Comparison of ENCODE assay signal across 19 cellular contexts in genomic region chr1:1043411-1043810, GRCh38. TPM values are rescaled to one million over a fixed set of nuclear protein-coding genes. Genes with fewer than 3 reads are reported as not detected.
DNase-seq lines count a peak whose midpoint lies in the region; ATAC-seq and TF ChIP-seq lines count a peak whose summit lies in the region.
"Had no signal": no experiment of that assay in that cellular context is flagged by ENCODE, and none has a peak within 500 bp of the region (broad histone marks: within the 10 kb centered on the region; RNA-seq: fewer than 3 reads in every experiment).

No MANE protein-coding gene starts in this region.

- no peak for TF ChIP-seq CTCF in glutamatergic neuron (IDR thresholded peaks at IDR 0.05; ENCODE audit: partially characterized antibody, unreplicated experiment)

- peaks cover 15% of the 10 kb centered on the region for H3K4me1 Mint-ChIP-seq in activated naive CD4-positive, alpha-beta T cell treated with anti-CD3 and anti-CD28 coated beads, Interleukin-2, amount 50 U/mL, for 24 hours
- H3K4me1 Mint-ChIP-seq in activated T-helper 17 cell treated with anti-CD3 and anti-CD28 coated beads, Interleukin-2, amount 50 U/mL, for 72 hours = peaks cover 11% of the 10 kb centered on the region
- peaks cover 9% of the 10 kb centered on the region for H3K4me1 Mint-ChIP-seq in glutamatergic neuron (ENCODE audit: low read depth, unreplicated experiment)
- H3K4me1 Mint-ChIP-seq in activated T-cell treated with anti-CD3 and anti-CD28 coated beads, Interleukin-2, amount 50 U/mL, for 4 hours (ENCODE audit: low read depth) = peaks cover 16% of the 10 kb centered on the region

- no peak overlapping the region for H3K4me3 Mint-ChIP-seq in activated naive CD4-positive, alpha-beta T cell treated with anti-CD3 and anti-CD28 coated beads, Interleukin-2, amount 50 U/mL, for 24 hours
- H3K4me3 Mint-ChIP-seq in activated T-helper 17 cell treated with anti-CD3 and anti-CD28 coated beads, Interleukin-2, amount 50 U/mL, for 72 hours = peak overlapping the region; percentile 30
- H3K4me3 Mint-ChIP-seq in glutamatergic neuron (ENCODE audit: unreplicated experiment) = peak overlapping the region; percentile 34
- no peak overlapping the region for H3K4me3 Mint-ChIP-seq in activated T-cell treated with anti-CD3 and anti-CD28 coated beads, Interleukin-2, amount 50 U/mL, for 4 hours
- H3K4me3 Mint-ChIP-seq: CD8-positive, alpha-beta T cell had no signal

- no peak for DNase-seq in activated naive CD4-positive, alpha-beta T cell treated with anti-CD3 and anti-CD28 coated beads, Interleukin-2, amount 50 U/mL, for 72 hours (ENCODE audit: low spot score in 2 of 2)
- no peak for DNase-seq in glutamatergic neuron
- no peak for DNase-seq in NCI-H345 (lab: John Stamatoyannopoulos, UW)
- no peak for DNase-seq in dermis blood vessel endothelial cell
- DNase-seq in activated T-cell treated with anti-CD3 and anti-CD28 coated beads, Interleukin-2, amount 50 U/mL, for 4 hours = no peak
- DNase-seq: CD4-positive, CD25-positive, alpha-beta regulatory T cell; CD8-positive, alpha-beta T cell; DMS 273 treated with DMSO at 0.1 percent for 48 hours; DMS79; EL; GDM1; GM23248; H7; HCEC 1CT had no signal

- no peaks in the 10 kb centered on the region for H3K9me3 Mint-ChIP-seq in activated naive CD4-positive, alpha-beta T cell treated with anti-CD3 and anti-CD28 coated beads, Interleukin-2, amount 50 U/mL, for 24 hours
- no peaks in the 10 kb centered on the region for H3K9me3 Mint-ChIP-seq in activated naive CD4-positive, alpha-beta T cell treated with anti-CD3 and anti-CD28 coated beads, Interleukin-2, amount 50 U/mL, for 72 hours
- H3K9me3 Mint-ChIP-seq in activated T-helper 17 cell treated with anti-CD3 and anti-CD28 coated beads, Interleukin-2, amount 50 U/mL, for 72 hours = no peaks in the 10 kb centered on the region
- H3K9me3 Mint-ChIP-seq in glutamatergic neuron (ENCODE audit: unreplicated experiment) = peaks cover 10% of the 10 kb centered on the region
- no peaks in the 10 kb centered on the region for H3K9me3 Mint-ChIP-seq in activated T-cell treated with anti-CD3 and anti-CD28 coated beads, Interleukin-2, amount 50 U/mL, for 4 hours
- H3K9me3 Mint-ChIP-seq: CD8-positive, alpha-beta T cell had no signal

- peak overlapping the region; percentile 14 for H3K27ac Mint-ChIP-seq in activated naive CD4-positive, alpha-beta T cell treated with anti-CD3 and anti-CD28 coated beads, Interleukin-2, amount 50 U/mL, for 24 hours
- no peak overlapping the region for H3K27ac Mint-ChIP-seq in activated naive CD4-positive, alpha-beta T cell treated with anti-CD3 and anti-CD28 coated beads, Interleukin-2, amount 50 U/mL, for 72 hours
- H3K27ac Mint-ChIP-seq in activated T-helper 17 cell treated with anti-CD3 and anti-CD28 coated beads, Interleukin-2, amount 50 U/mL, for 72 hours = no peak overlapping the region
- H3K27ac Mint-ChIP-seq in glutamatergic neuron (ENCODE audit: unreplicated experiment) = no peak overlapping the region
- H3K27ac Mint-ChIP-seq: CD8-positive, alpha-beta T cell had no signal

- no peaks in the 10 kb centered on the region for H3K27me3 Mint-ChIP-seq in activated naive CD4-positive, alpha-beta T cell treated with anti-CD3 and anti-CD28 coated beads, Interleukin-2, amount 50 U/mL, for 24 hours
- H3K27me3 Mint-ChIP-seq in activated T-helper 17 cell treated with anti-CD3 and anti-CD28 coated beads, Interleukin-2, amount 50 U/mL, for 72 hours = peaks cover 7% of the 10 kb centered on the region
- H3K27me3 Mint-ChIP-seq in glutamatergic neuron (ENCODE audit: unreplicated experiment) = peaks cover 17% of the 10 kb centered on the region
- H3K27me3 Mint-ChIP-seq in activated T-cell treated with anti-CD3 and anti-CD28 coated beads, Interleukin-2, amount 50 U/mL, for 4 hours (ENCODE audit: low read depth) = peaks cover 12% of the 10 kb centered on the region

- H3K36me3 Mint-ChIP-seq in activated naive CD4-positive, alpha-beta T cell treated with anti-CD3 and anti-CD28 coated beads, Interleukin-2, amount 50 U/mL, for 24 hours = no peaks in the 10 kb centered on the region
- no peaks in the 10 kb centered on the region for H3K36me3 Mint-ChIP-seq in activated naive CD4-positive, alpha-beta T cell treated with anti-CD3 and anti-CD28 coated beads, Interleukin-2, amount 50 U/mL, for 72 hours
- H3K36me3 Mint-ChIP-seq in activated T-helper 17 cell treated with anti-CD3 and anti-CD28 coated beads, Interleukin-2, amount 50 U/mL, for 72 hours (ENCODE audit: low read depth) = no peaks in the 10 kb centered on the region
- peaks cover 4% of the 10 kb centered on the region for H3K36me3 Mint-ChIP-seq in glutamatergic neuron (ENCODE audit: unreplicated experiment)
- no peaks in the 10 kb centered on the region for H3K36me3 Mint-ChIP-seq in activated T-cell treated with anti-CD3 and anti-CD28 coated beads, Interleukin-2, amount 50 U/mL, for 4 hours (ENCODE audit: insufficient read depth)
- H3K36me3 Mint-ChIP-seq: CD4-positive, CD25-positive, alpha-beta regulatory T cell; CD8-positive, alpha-beta T cell had no signal

- ATAC-seq in activated naive CD4-positive, alpha-beta T cell treated with anti-CD3 and anti-CD28 coated beads, Interleukin-2, amount 50 U/mL, for 72 hours = no peak
- no peak for ATAC-seq in activated T-helper 17 cell treated with anti-CD3 and anti-CD28 coated beads, Interleukin-2, amount 50 U/mL, for 72 hours (replicated peaks)
- no peak for ATAC-seq in activated T-cell treated with anti-CD3 and anti-CD28 coated beads, Interleukin-2, amount 50 U/mL, for 4 hours
- ATAC-seq: CD8-positive, alpha-beta T cell; GM12878 had no signal

RNA-seq across cellular contexts. Expression of gene AGRN, which starts 23.5 kb away (rescaled TPM):
- total RNA-seq in activated naive CD4-positive, alpha-beta T cell treated with anti-CD3 and anti-CD28 coated beads, Interleukin-2, amount 50 U/mL, for 72 hours = 10 to 100 TPM; 44.5 to 79.9 TPM
- total RNA-seq in activated T-helper 17 cell treated with anti-CD3 and anti-CD28 coated beads, Interleukin-2, amount 50 U/mL, for 72 hours = 10 to 100 TPM; 12.1 to 87.6 TPM
- 914 TPM for total RNA-seq in glutamatergic neuron (ENCODE audit: unreplicated experiment)
- 102 and 117 TPM in 2 replicates for total RNA-seq in dermis blood vessel endothelial cell
- total RNA-seq in activated T-cell treated with anti-CD3 and anti-CD28 coated beads, Interleukin-2, amount 50 U/mL, for 4 hours = 10 to 100 TPM; 12.0 to 18.0 (median 15.2) TPM

RNA-seq across cellular contexts. Expression of gene ISG15, which starts 30.1 kb away (rescaled TPM):
- total RNA-seq in activated naive CD4-positive, alpha-beta T cell treated with anti-CD3 and anti-CD28 coated beads, Interleukin-2, amount 50 U/mL, for 72 hours = 10 to 100 TPM; 91.6 to 97.5 TPM
- total RNA-seq in activated T-helper 17 cell treated with anti-CD3 and anti-CD28 coated beads, Interleukin-2, amount 50 U/mL, for 72 hours = 10 to 100 TPM; 13.5 to 36.5 TPM
- 18.4 TPM for total RNA-seq in glutamatergic neuron (ENCODE audit: unreplicated experiment)
- 75.4 and 122 TPM in 2 replicates for total RNA-seq in dermis blood vessel endothelial cell
- 10 to 100 TPM; 22.3 to 23.7 (median 22.9) TPM for total RNA-seq in activated T-cell treated with anti-CD3 and anti-CD28 coated beads, Interleukin-2, amount 50 U/mL, for 4 hours

RNA-seq across cellular contexts. Expression of gene RNF223, which starts 30.7 kb away (rescaled TPM):
- not detected for total RNA-seq in activated naive CD4-positive, alpha-beta T cell treated with anti-CD3 and anti-CD28 coated beads, Interleukin-2, amount 50 U/mL, for 72 hours
- total RNA-seq in activated T-helper 17 cell treated with anti-CD3 and anti-CD28 coated beads, Interleukin-2, amount 50 U/mL, for 72 hours = not detected
- total RNA-seq in glutamatergic neuron (ENCODE audit: unreplicated experiment) = not detected
- not detected in 2 replicates for total RNA-seq in dermis blood vessel endothelial cell
- total RNA-seq in activated T-cell treated with anti-CD3 and anti-CD28 coated beads, Interleukin-2, amount 50 U/mL, for 4 hours = under 1 TPM in 1 of 3 donors, not detected in 2; 0.16 TPM
- total RNA-seq: B cell; CD4-positive, CD25-positive, alpha-beta regulatory T cell; CD8-positive, alpha-beta T cell; GM23248; H1; H7 had no signal

RNA-seq across cellular contexts. Expression of gene HES4, which starts 43.5 kb away (rescaled TPM):
- 1 to 10 TPM; 3.2 to 4.4 TPM for total RNA-seq in activated naive CD4-positive, alpha-beta T cell treated with anti-CD3 and anti-CD28 coated beads, Interleukin-2, amount 50 U/mL, for 72 hours
- total RNA-seq in activated T-helper 17 cell treated with anti-CD3 and anti-CD28 coated beads, Interleukin-2, amount 50 U/mL, for 72 hours = 1 to 10 TPM in 1 of 2 donors, not detected in 1; 2.5 TPM
- total RNA-seq in glutamatergic neuron (ENCODE audit: unreplicated experiment) (218 TPM), dermis blood vessel endothelial cell (49.6 and 76.9 TPM in 2 replicates)
- total RNA-seq in activated T-cell treated with anti-CD3 and anti-CD28 coated beads, Interleukin-2, amount 50 U/mL, for 4 hours = 1 to 10 TPM; 1.3 to 3.0 (median 2.7) TPM

Comparison
In these comparisons a context has a peak if more than half of its experiments do, and no peak if none do; other contexts are left out.
1. H3K4me3 Mint-ChIP-seq: peak in activated T-helper 17 cell treated with anti-CD3 and anti-CD28 coated beads, Interleukin-2, amount 50 U/mL, for 72 hours (single experiment) and glutamatergic neuron (single experiment); none in activated naive CD4-positive, alpha-beta T cell treated with anti-CD3 and anti-CD28 coated beads, Interleukin-2, amount 50 U/mL, for 24 hours (single experiment) and activated T-cell treated with anti-CD3 and anti-CD28 coated beads, Interleukin-2, amount 50 U/mL, for 4 hours (single experiment).